16 cellular contexts compared by ENCODE assay signal in the genomic region with DNA sequence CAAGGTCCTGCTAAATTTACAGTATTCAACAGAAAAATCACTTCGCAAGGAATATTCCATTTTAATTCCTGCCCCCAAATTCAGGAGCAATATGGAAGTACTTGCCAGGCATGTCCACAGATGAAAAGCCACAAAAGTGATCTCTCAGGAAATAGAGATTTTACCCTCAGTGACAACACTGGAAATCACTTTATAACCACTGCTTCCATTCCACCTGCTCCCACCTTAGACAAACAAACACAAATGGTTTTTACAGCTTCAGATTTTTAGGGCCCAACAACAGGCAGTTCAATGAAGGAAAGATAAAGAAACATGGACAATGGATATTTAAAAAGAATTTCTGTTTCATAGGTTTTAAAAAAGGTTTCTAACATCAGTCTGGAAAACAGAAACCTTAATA.
DNase-seq lines count a peak whose midpoint lies in the region; ATAC-seq and TF ChIP-seq lines count a peak whose summit lies in the region.
"Had no signal": no experiment of that assay in that cellular context is flagged by ENCODE, and none has a peak within 500 bp of the region (broad histone marks: within the 10 kb centered on the region; RNA-seq: fewer than 3 reads in every experiment).

No MANE protein-coding gene starts in this region.

- intact Hi-C loops in left colon (cut with DNase I, micrococcal nuclease): no loop called here

- ATAC-seq in left colon: peak; percentile 95
- ATAC-seq: GM23338, HCT116 had no signal

- TF ChIP-seq POLR2A in erythroblast (IDR thresholded peaks at IDR 0.05; ENCODE audit: low read length): no peak

- DNase-seq in NCI-H69 (lab: John Stamatoyannopoulos, UW) (peak; percentile 19), NCI-H748 treated with DMSO at 0.1 percent for 48 hours (lab: John Stamatoyannopoulos, UW) (peak; percentile 10), left colon (no peak), NCI-H524 (lab: John Stamatoyannopoulos, UW) (no peak), cerebellum (ENCODE audit: low spot score) (no peak), erythroblast (lab: John Stamatoyannopoulos, UW) (no peak)
- DNase-seq: C1 segment of cervical spinal cord; Calu3; CD4-positive, alpha-beta memory T cell; COR-L47; DMS53; DMS79 treated with DMSO at 0.1 percent for 48 hours; GF-D8; H9 had no signal

Comparison
In these comparisons a context has a peak if more than half of its experiments do, and no peak if none do; other contexts are left out.
1. DNase-seq: peak in NCI-H69 (single experiment) and NCI-H748 treated with DMSO at 0.1 percent for 48 hours (single experiment); none in left colon (0 of 2), NCI-H524 (0 of 2), cerebellum (single experiment) and erythroblast (0 of 2).